In genomic region chr4:47462799-47463234, GRCh38 we compare ENCODE assay signal across 8 cellular contexts. TPM values are rescaled to one million over a fixed set of nuclear protein-coding genes. Genes with fewer than 3 reads are reported as not detected.
DNase-seq lines count a peak whose midpoint lies in the region; ATAC-seq and TF ChIP-seq lines count a peak whose summit lies in the region.

No MANE protein-coding gene starts in this region.

- no peaks in the 10 kb centered on the region for H3K36me3 ChIP-seq in CD8-positive, alpha-beta memory T cell (ENCODE audit: insufficient read depth, low read length)
- H3K36me3 ChIP-seq in mesendoderm (ENCODE audit: control insufficient read depth, insufficient read depth, low read length) (no peaks in the 10 kb centered on the region), vagina (peaks cover 0 to 5% of the 10 kb centered on the region in 2 donors)

- H3K27me3 Mint-ChIP-seq in CD8-positive, alpha-beta memory T cell, result no peaks in the 10 kb centered on the region

- no peak for TF ChIP-seq CTCF in vagina (IDR thresholded peaks at IDR 0.05)

- H3K4me3 Mint-ChIP-seq in CD8-positive, alpha-beta memory T cell, result peak overlapping the region; percentile 89 to 95 (median 91)

- H3K36me3 Mint-ChIP-seq in CD8-positive, alpha-beta memory T cell, result peaks cover 4 to 26% (median 5%) of the 10 kb centered on the region in 3 donors

- no peak overlapping the region for H2BK120ac ChIP-seq in mesendoderm (ENCODE audit: low read depth, low read length)

- no peak overlapping the region for H3K23ac ChIP-seq in mesendoderm (ENCODE audit: low read length)

- H3K27me3 ChIP-seq in CD8-positive, alpha-beta memory T cell (ENCODE audit: insufficient read depth, low read length, poor library complexity, severe bottlenecking), result no peaks in the 10 kb centered on the region
- H3K27me3 ChIP-seq in mesendoderm (ENCODE audit: insufficient read depth, low read length, poor library complexity) (no peaks in the 10 kb centered on the region), vagina (no peaks in the 10 kb centered on the region)

- WGBS in mesendoderm (ENCODE audit: extremely low coverage, insufficient coverage, low lambda C conversion rate), result no CpG with 5 or more reads among the region's 6 CpGs

- H3K9me3 ChIP-seq in CD8-positive, alpha-beta memory T cell (ENCODE audit: low read length), result no peaks in the 10 kb centered on the region
- no peaks in the 10 kb centered on the region for H3K9me3 ChIP-seq in vagina

- H3K27ac ChIP-seq in CD8-positive, alpha-beta memory T cell (ENCODE audit: low read depth, low read length), result peak overlapping the region; percentile 77
- H3K27ac ChIP-seq in caudate nucleus (ENCODE audit: low read depth, low read length) (peak overlapping the region; percentile 93), mesendoderm (ENCODE audit: low read depth, low read length) (no peak overlapping the region), vagina (peak overlapping the region; percentile 92)

- POLR2A ChIA-PET in CD8-positive, alpha-beta memory T cell (lab: Charles Lee), result interaction anchor here (1.4 kb wide), 2 partner anchors 20 to 22 kb away, joined by 4 to 11 read pairs; partner anchors contain the start of gene ATP10D

- H3K4ac ChIP-seq in mesendoderm (ENCODE audit: low read depth, low read length), result no peak overlapping the region

- no peak overlapping the region for H3K18ac ChIP-seq in mesendoderm (ENCODE audit: low read length)

- H3K79me2 ChIP-seq in mesendoderm (ENCODE audit: control insufficient read depth, insufficient read depth, low read length), result no peaks in the 10 kb centered on the region

- H4K8ac ChIP-seq in mesendoderm (ENCODE audit: low read depth, low read length), result no peak overlapping the region

- peak overlapping the region; percentile 84 for H3K56ac ChIP-seq in mesendoderm (ENCODE audit: low read length)

- no peak overlapping the region for H2BK15ac ChIP-seq in mesendoderm (replicated peaks; ENCODE audit: low read depth)

- no peaks in the 10 kb centered on the region for H3K9me3 Mint-ChIP-seq in CD8-positive, alpha-beta memory T cell

- no peak for DNase-seq in CD8-positive, alpha-beta memory T cell
- DNase-seq in Kasumi-1 (lab: John Stamatoyannopoulos, UW), result peak; percentile 67 to 74
- DNase-seq in caudate nucleus (lab: John Stamatoyannopoulos, UW), result peak in 3 of 61 donors; percentile 9 to 52 (median 32)
- DNase-seq in mesendoderm, result no peak
- DNase-seq in vagina (ENCODE audit: extremely low spot score in 2 of 2), result no peak
- no peak for DNase-seq in GOT3 (lab: John Stamatoyannopoulos, UW)
- DNase-seq in NCI-H345 (lab: John Stamatoyannopoulos, UW), result no peak

- no peaks in the 10 kb centered on the region for H3K79me1 ChIP-seq in mesendoderm (ENCODE audit: low read length)

- intact Hi-C loops in vagina (cut with DNase I), result no loop called here

- peaks cover 32 to 51% (median 48%) of the 10 kb centered on the region in 3 donors for H3K4me1 Mint-ChIP-seq in CD8-positive, alpha-beta memory T cell

- peak overlapping the region; percentile 69 for H3K9ac ChIP-seq in mesendoderm (ENCODE audit: low read length)

- peak overlapping the region; percentile 93 to 97 (median 95) for H3K27ac Mint-ChIP-seq in CD8-positive, alpha-beta memory T cell

- H3K4me3 ChIP-seq in CD8-positive, alpha-beta memory T cell (ENCODE audit: low read length), result peak overlapping the region; percentile 85
- H3K4me3 ChIP-seq in mesendoderm (ENCODE audit: low read length), result peak overlapping the region; percentile 74
- H3K4me3 ChIP-seq in vagina, result peak overlapping the region; percentile 94 to 96

- peak overlapping the region; percentile 65 for H3K4me2 ChIP-seq in mesendoderm (ENCODE audit: low read length)

- peak; percentile 34 for ATAC-seq in GM21528 (IDR thresholded peaks at IDR 0.05; ENCODE audit: low FRiP score, unreplicated experiment)

- no peak for TF ChIP-seq POLR2A in vagina (IDR thresholded peaks at IDR 0.05)

- H2BK5ac ChIP-seq in mesendoderm (ENCODE audit: low read length), result no peak overlapping the region

- no peak overlapping the region for H4K5ac ChIP-seq in mesendoderm (ENCODE audit: low read length)

- H3K4me1 ChIP-seq in CD8-positive, alpha-beta memory T cell (ENCODE audit: insufficient read depth, low read length), result peaks cover 22% of the 10 kb centered on the region
- H3K4me1 ChIP-seq in mesendoderm (ENCODE audit: control insufficient read depth, low read depth, low read length) (no peaks in the 10 kb centered on the region), vagina (peaks cover 9% of the 10 kb centered on the region)

- no peak overlapping the region for H2AK5ac ChIP-seq in mesendoderm (ENCODE audit: low read length)

- CTCF ChIA-PET in CD8-positive, alpha-beta memory T cell (lab: Charles Lee), result interaction anchor here (0.7 to 3.0 kb wide), 12 partner anchors 10 to 104 kb away, joined by 3 to 16 read pairs (median 4); partner anchors contain the start of gene ATP10D

RNA-seq across cellular contexts. Expression of gene COMMD8, which starts 0.7 kb away (rescaled TPM):
- 10 to 100 TPM; 29.0 to 33.6 TPM for total RNA-seq in CD8-positive, alpha-beta memory T cell
- 55.0 TPM for polyA plus RNA-seq in CD8-positive, alpha-beta memory T cell
- polyA plus RNA-seq in mesendoderm (2013, experiment 1 of 2), result 4.5 TPM
- polyA plus RNA-seq in mesendoderm (2013, experiment 2 of 2), result 5.3 TPM
- 8.8 TPM for total RNA-seq in vagina

RNA-seq across cellular contexts. Expression of gene ATP10D, which starts 22.3 kb away (rescaled TPM):
- 1 to 10 TPM; 6.3 to 7.2 TPM for total RNA-seq in CD8-positive, alpha-beta memory T cell
- 6.4 TPM for polyA plus RNA-seq in CD8-positive, alpha-beta memory T cell
- polyA plus RNA-seq in mesendoderm (2013, experiment 1 of 2), result 1.5 TPM
- 1.2 TPM for polyA plus RNA-seq in mesendoderm (2013, experiment 2 of 2)
- 25.3 TPM for total RNA-seq in vagina

Comparison
In these comparisons a context has a peak if more than half of its experiments do, and no peak if none do; other contexts are left out.
1. DNase-seq: peak in Kasumi-1 (2 of 2); none in CD8-positive, alpha-beta memory T cell (0 of 5), mesendoderm (single experiment), vagina (0 of 2), GOT3 (single experiment) and NCI-H345 (single experiment).
2. Peak in every context shown above with its lines, with median percentiles within 50 percentile points of each other: H3K4me3 ChIP-seq.